ENCODE assay signal across 27 cellular contexts in the genomic region with DNA sequence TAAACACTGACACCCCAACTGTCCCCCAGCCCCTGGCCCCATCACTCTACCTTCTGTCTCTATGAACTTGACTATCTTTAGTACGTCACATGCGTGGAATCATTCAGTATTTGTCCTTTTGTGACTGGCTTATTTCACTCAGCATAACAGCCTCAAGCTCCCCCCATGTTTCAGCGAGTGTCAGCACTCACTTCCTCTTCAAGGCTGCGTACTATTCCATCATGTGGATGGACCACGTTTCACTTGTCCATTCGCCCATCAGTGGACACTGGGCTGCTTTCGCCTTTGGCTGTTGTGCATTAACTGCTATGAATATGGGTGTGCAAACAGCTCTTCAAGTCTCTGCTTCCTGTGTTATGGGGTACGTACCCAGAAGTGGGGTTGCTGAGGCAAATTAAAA.
"Had no signal": no experiment of that assay in that cellular context is flagged by ENCODE, and none has a peak within 500 bp of the region (broad histone marks: within the 10 kb centered on the region; RNA-seq: fewer than 3 reads in every experiment).

No MANE protein-coding gene starts in this region.

- ATAC-seq: effector memory CD8-positive, alpha-beta T cell; esophagus mucosa; foreskin keratinocyte; gastrocnemius medialis; gastroesophageal sphincter; heart left ventricle; heart right ventricle had no signal

- DNase-seq: colonic mucosa; cortex of kidney; dermis blood vessel endothelial cell; dorsolateral prefrontal cortex; effector CD4-positive, alpha-beta T cell; effector CD8-positive, alpha-beta T cell; effector memory CD4-positive, alpha-beta T cell; effector memory CD8-positive, alpha-beta T cell; endodermal cell; erythroblast; esophagus squamous epithelium; foreskin fibroblast; foreskin keratinocyte; foreskin melanocyte; gastrocnemius medialis; glutamatergic neuron; heart left ventricle; heart right ventricle had no signal

- H3K36me3 ChIP-seq: colonic mucosa, esophagus muscularis mucosa, esophagus squamous epithelium, gastrocnemius medialis, gastroesophageal sphincter, heart left ventricle, heart right ventricle had no signal

- H3K27ac ChIP-seq: colonic mucosa, coronary artery, epithelial cell of prostate, esophagus muscularis mucosa, esophagus squamous epithelium, foreskin keratinocyte, gastrocnemius medialis, gastroesophageal sphincter, heart left ventricle, heart right ventricle had no signal

- H3K9me3 ChIP-seq: colonic mucosa, esophagus muscularis mucosa, esophagus squamous epithelium, gastrocnemius medialis, gastroesophageal sphincter, heart left ventricle, heart right ventricle had no signal

- H3K27me3 ChIP-seq: colonic mucosa, dorsolateral prefrontal cortex, foreskin keratinocyte, gastrocnemius medialis had no signal

- H3K4me3 ChIP-seq: colonic mucosa, coronary artery, esophagus muscularis mucosa, esophagus squamous epithelium, gastrocnemius medialis, gastroesophageal sphincter, heart left ventricle, heart right ventricle had no signal

- H3K4me1 ChIP-seq: colonic mucosa, esophagus muscularis mucosa, esophagus squamous epithelium, foreskin keratinocyte, gastrocnemius medialis, gastroesophageal sphincter, heart left ventricle, heart right ventricle had no signal

- FAIRE-seq: colon, endometrium, endothelial cell of umbilical vein, frontal cortex had no signal
